Comparison of ENCODE assay signal across 18 cellular contexts in genomic region chr14:21309956-21310355, GRCh38. TPM values are rescaled to one million over a fixed set of nuclear protein-coding genes. Genes with fewer than 3 reads are reported as not detected.
DNase-seq lines count a peak whose midpoint lies in the region; ATAC-seq and TF ChIP-seq lines count a peak whose summit lies in the region.
"Had no signal": no experiment of that assay in that cellular context is flagged by ENCODE, and none has a peak within 500 bp of the region (broad histone marks: within the 10 kb centered on the region; RNA-seq: fewer than 3 reads in every experiment).

No MANE protein-coding gene starts in this region.

- no peaks in the 10 kb centered on the region for H3K36me3 Mint-ChIP-seq in activated T-cell treated with anti-CD3 and anti-CD28 coated beads, Interleukin-2, amount 50 U/mL, for 24 hours (ENCODE audit: low read depth)
- no peaks in the 10 kb centered on the region for H3K36me3 Mint-ChIP-seq in activated T-cell treated with anti-CD3 and anti-CD28 coated beads, Interleukin-2, amount 50 U/mL, for 4 hours (ENCODE audit: insufficient read depth)
- no peaks in the 10 kb centered on the region for H3K36me3 Mint-ChIP-seq in natural killer cell
- no peaks in the 10 kb centered on the region for H3K36me3 Mint-ChIP-seq in natural killer cell treated with Interleukin-12 subunit alpha and Interleukin-12 subunit beta and Interleukin-15 and Interleukin-18, amount 100 ng/mL, for 72 hours
- H3K36me3 Mint-ChIP-seq: CD8-positive, alpha-beta T cell had no signal

- peak overlapping the region; percentile 14 for H3K27ac Mint-ChIP-seq in activated T-cell treated with anti-CD3 and anti-CD28 coated beads, Interleukin-2, amount 50 U/mL, for 24 hours
- H3K27ac Mint-ChIP-seq in natural killer cell = no peak overlapping the region
- H3K27ac Mint-ChIP-seq in natural killer cell treated with Interleukin-12 subunit alpha and Interleukin-12 subunit beta and Interleukin-15 and Interleukin-18, amount 100 ng/mL, for 72 hours = no peak overlapping the region

- no peaks in the 10 kb centered on the region for H3K36me3 ChIP-seq in HEK293 (ENCODE audit: control insufficient read depth in 2 of 2, insufficient read depth in 1 of 2, low read length in 2 of 2)
- H3K36me3 ChIP-seq: BLaER1 treated with 17β-estradiol and CSF1 and Interleukin-3, amounts not matched to agents 10 nM and 100 nM had no signal

- no peak overlapping the region for H3K27ac ChIP-seq in HEK293 (ENCODE audit: extremely low read depth, low read depth, low read length)

- POLR2A ChIA-PET in HEK293 (lab: Yijun Ruan, JAX) = interaction anchor here (0.6 kb wide), 1 partner anchor 182 kb away, joined by 3 read pairs; no protein-coding TSS in a partner anchor

- peaks cover 3% of the 10 kb centered on the region for H3K9me3 Mint-ChIP-seq in activated T-cell treated with anti-CD3 and anti-CD28 coated beads, Interleukin-2, amount 50 U/mL, for 24 hours
- H3K9me3 Mint-ChIP-seq in activated T-cell treated with anti-CD3 and anti-CD28 coated beads, Interleukin-2, amount 50 U/mL, for 4 hours = no peaks in the 10 kb centered on the region
- H3K9me3 Mint-ChIP-seq in natural killer cell = no peaks in the 10 kb centered on the region
- no peaks in the 10 kb centered on the region for H3K9me3 Mint-ChIP-seq in natural killer cell treated with Interleukin-12 subunit alpha and Interleukin-12 subunit beta and Interleukin-15 and Interleukin-18, amount 100 ng/mL, for 72 hours
- H3K9me3 Mint-ChIP-seq: CD4-positive, alpha-beta T cell; CD8-positive, alpha-beta T cell had no signal

- H3K4me1 Mint-ChIP-seq in activated T-cell treated with anti-CD3 and anti-CD28 coated beads, Interleukin-2, amount 50 U/mL, for 24 hours (ENCODE audit: low read depth) = peaks cover 23% of the 10 kb centered on the region
- peaks cover 23% of the 10 kb centered on the region for H3K4me1 Mint-ChIP-seq in activated T-cell treated with anti-CD3 and anti-CD28 coated beads, Interleukin-2, amount 50 U/mL, for 4 hours (ENCODE audit: low read depth)
- H3K4me1 Mint-ChIP-seq in natural killer cell = peaks cover 16 to 25% of the 10 kb centered on the region in 2 donors
- peaks cover 16 to 17% of the 10 kb centered on the region in 2 donors for H3K4me1 Mint-ChIP-seq in natural killer cell treated with Interleukin-12 subunit alpha and Interleukin-12 subunit beta and Interleukin-15 and Interleukin-18, amount 100 ng/mL, for 72 hours (ENCODE audit: low read depth in 2 of 2)

- H3K27me3 Mint-ChIP-seq in activated T-cell treated with anti-CD3 and anti-CD28 coated beads, Interleukin-2, amount 50 U/mL, for 24 hours = no peaks in the 10 kb centered on the region
- no peaks in the 10 kb centered on the region for H3K27me3 Mint-ChIP-seq in activated T-cell treated with anti-CD3 and anti-CD28 coated beads, Interleukin-2, amount 50 U/mL, for 4 hours (ENCODE audit: low read depth)
- no peaks in the 10 kb centered on the region for H3K27me3 Mint-ChIP-seq in natural killer cell (ENCODE audit: low read depth in 2 of 2)
- no peaks in the 10 kb centered on the region for H3K27me3 Mint-ChIP-seq in natural killer cell treated with Interleukin-12 subunit alpha and Interleukin-12 subunit beta and Interleukin-15 and Interleukin-18, amount 100 ng/mL, for 72 hours
- H3K27me3 Mint-ChIP-seq: B cell; CD4-positive, alpha-beta T cell had no signal

- H3K9me3 ChIP-seq in HEK293 (ENCODE audit: control insufficient read depth, insufficient read depth, low read depth, low read length) = no peaks in the 10 kb centered on the region
- H3K9me3 ChIP-seq: A549; BLaER1 treated with 17β-estradiol and CSF1 and Interleukin-3, amounts not matched to agents 10 nM and 100 nM; Caco-2 had no signal

- H3K4me3 Mint-ChIP-seq in activated T-cell treated with anti-CD3 and anti-CD28 coated beads, Interleukin-2, amount 50 U/mL, for 24 hours = no peak overlapping the region
- no peak overlapping the region for H3K4me3 Mint-ChIP-seq in activated T-cell treated with anti-CD3 and anti-CD28 coated beads, Interleukin-2, amount 50 U/mL, for 4 hours
- H3K4me3 Mint-ChIP-seq in natural killer cell = peak overlapping the region; percentile 2
- no peak overlapping the region for H3K4me3 Mint-ChIP-seq in natural killer cell treated with Interleukin-12 subunit alpha and Interleukin-12 subunit beta and Interleukin-15 and Interleukin-18, amount 100 ng/mL, for 72 hours

- intact Hi-C loops in natural killer cell (cut with micrococcal nuclease) = no loop called here

- CTCF ChIA-PET in HEK293 (lab: Yijun Ruan, JAX) = interaction anchor here (0.6 to 0.7 kb wide), 3 partner anchors 49 to 1203 kb away, joined by 3 to 5 read pairs (median 4); no protein-coding TSS in a partner anchor

- ATAC-seq in activated T-cell treated with anti-CD3 and anti-CD28 coated beads, Interleukin-2, amount 50 U/mL, for 4 hours = no peak
- ATAC-seq in natural killer cell (no peak), HG02759 (IDR thresholded peaks at IDR 0.05; ENCODE audit: unreplicated experiment) (no peak)
- no peak for ATAC-seq in natural killer cell treated with Interleukin-12 subunit alpha and Interleukin-12 subunit beta and Interleukin-15 and Interleukin-18, amount 100 ng/mL, for 72 hours
- ATAC-seq: CD8-positive, alpha-beta T cell had no signal

- peaks cover 6% of the 10 kb centered on the region for H3K4me1 ChIP-seq in HEK293 (ENCODE audit: control insufficient read depth, insufficient read depth, low read length)

- no peak for TF ChIP-seq CTCF in natural killer cell (IDR thresholded peaks at IDR 0.05)
- TF ChIP-seq CTCF in HEK293 (tag by site-specific recombination; IDR thresholded peaks at IDR 0.05) = no peak

- no peak overlapping the region for H3K4me3 ChIP-seq in HEK293 (ENCODE audit: low read depth, low read length)

- no peak for DNase-seq in activated T-cell treated with anti-CD3 and anti-CD28 coated beads, Interleukin-2, amount 50 U/mL, for 24 hours
- no peak for DNase-seq in activated T-cell treated with anti-CD3 and anti-CD28 coated beads, Interleukin-2, amount 50 U/mL, for 4 hours
- DNase-seq in natural killer cell (no peak), amygdala (lab: John Stamatoyannopoulos, UW) (no peak)
- DNase-seq in natural killer cell treated with Interleukin-12 subunit alpha and Interleukin-12 subunit beta and Interleukin-15 and Interleukin-18, amount 100 ng/mL, for 72 hours (ENCODE audit: low spot score) = no peak
- DNase-seq: AML-193; Caco-2; Calu3; CD4-positive, alpha-beta T cell; CD8-positive, alpha-beta T cell; DMS79 treated with DMSO at 0.1 percent for 48 hours; GF-D8 had no signal

TF ChIP-seq in HEK293, 187 proteins besides CTCF, POLR2A, EP300 and RAD21:
- TF ChIP-seq BCL6B (tag by site-specific recombination; IDR thresholded peaks at IDR 0.05) = no peak
- TF ChIP-seq ZNF664 (tag by site-specific recombination; IDR thresholded peaks at IDR 0.05) = peak; percentile 98

RNA-seq across cellular contexts. Expression of gene RPGRIP1, which starts 30.1 kb away (rescaled TPM):
- total RNA-seq in activated T-cell treated with anti-CD3 and anti-CD28 coated beads, Interleukin-2, amount 50 U/mL, for 4 hours = under 1 TPM in 2 of 3 donors, not detected in 1; 0.08 to 0.35 TPM
- under 1 TPM in 2 of 3 donors, not detected in 1; 0.68 to 0.85 TPM for total RNA-seq in natural killer cell
- under 1 TPM in 1 of 2 donors, not detected in 1; 0.17 TPM for total RNA-seq in natural killer cell treated with Interleukin-12 subunit alpha and Interleukin-12 subunit beta and Interleukin-15 and Interleukin-18, amount 100 ng/mL, for 72 hours
- total RNA-seq: A172; Caco-2; Calu3; CD4-positive, alpha-beta T cell; CD8-positive, alpha-beta T cell had no signal

RNA-seq across cellular contexts. Expression of gene HNRNPC, which starts 40.7 kb away (rescaled TPM):
- total RNA-seq in activated T-cell treated with anti-CD3 and anti-CD28 coated beads, Interleukin-2, amount 50 U/mL, for 4 hours = 1,000 to 10,000 TPM; 1,181 to 1,256 (median 1,185) TPM
- total RNA-seq in natural killer cell = 100 to 1,000 TPM; 501 to 547 (median 515) TPM
- total RNA-seq in natural killer cell treated with Interleukin-12 subunit alpha and Interleukin-12 subunit beta and Interleukin-15 and Interleukin-18, amount 100 ng/mL, for 72 hours = 100 to 1,000 TPM; 834 to 917 TPM
